28 cellular contexts compared by ENCODE assay signal in the genomic region with DNA sequence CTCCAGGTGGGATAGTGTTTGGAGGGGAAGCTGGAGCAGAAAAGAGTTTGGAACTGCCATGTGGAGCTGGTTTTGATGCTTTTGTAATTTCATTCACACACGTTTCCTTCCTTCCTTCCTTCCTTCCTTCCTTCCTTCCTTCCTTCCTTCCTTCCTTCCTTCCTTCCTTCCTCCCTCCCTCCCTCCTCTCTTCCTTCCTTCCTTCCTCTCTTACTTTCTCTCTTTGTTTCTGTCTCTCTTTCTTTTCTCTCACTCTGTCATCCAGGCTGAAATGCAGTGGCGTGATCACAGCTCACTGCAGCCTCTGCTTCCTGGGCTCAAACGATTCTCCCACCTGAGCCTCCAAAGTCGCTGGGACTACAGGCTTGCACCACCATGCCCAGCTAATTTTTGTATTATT.
"Had no signal": no experiment of that assay in that cellular context is flagged by ENCODE, and none has a peak within 500 bp of the region (broad histone marks: within the 10 kb centered on the region; RNA-seq: fewer than 3 reads in every experiment).

No MANE protein-coding gene starts in this region.

- H3K9ac ChIP-seq: neural progenitor cell, parathyroid adenoma had no signal

- H3K27me3 Mint-ChIP-seq: natural killer cell treated with Interleukin-12 subunit alpha and Interleukin-12 subunit beta and Interleukin-15 and Interleukin-18, amount 100 ng/mL, for 72 hours; progenitor cell of endocrine pancreas had no signal

- H3K36me3 Mint-ChIP-seq: naive thymus-derived CD4-positive, alpha-beta T cell; natural killer cell treated with Interleukin-12 subunit alpha and Interleukin-12 subunit beta and Interleukin-15 and Interleukin-18, amount 100 ng/mL, for 72 hours; neural progenitor cell; stimulated activated effector memory CD8-positive, alpha-beta T cell treated with anti-CD3 and anti-CD28 coated beads, Interleukin-12 subunit alpha, Interleukin-12 subunit beta, amount 100 ng/mL, for 72 hours; stimulated activated naive B cell treated with anti-CD40 and anti-IgM and Interleukin-4, amounts not matched to agents 10 μg/mL and 1 μg/mL and 100 μg/mL, for 72 hours had no signal

- ATAC-seq: naive thymus-derived CD4-positive, alpha-beta T cell; natural killer cell treated with Interleukin-12 subunit alpha and Interleukin-12 subunit beta and Interleukin-15 and Interleukin-18, amount 100 ng/mL, for 72 hours; psoas muscle; right cardiac atrium; right lobe of liver; stimulated activated effector memory CD8-positive, alpha-beta T cell treated with anti-CD3 and anti-CD28 coated beads, Interleukin-12 subunit alpha, Interleukin-12 subunit beta, amount 100 ng/mL, for 72 hours; stimulated activated naive B cell treated with anti-CD40 and anti-IgM and Interleukin-4, amounts not matched to agents 10 μg/mL and 1 μg/mL and 100 μg/mL, for 72 hours had no signal

- H3K9me3 ChIP-seq: ovary, psoas muscle, right lobe of liver, sigmoid colon, stomach, thoracic aorta, thyroid gland, tibial nerve, upper lobe of left lung, vagina had no signal

- H3K36me3 ChIP-seq: neural progenitor cell, ovary, right lobe of liver, sigmoid colon, stomach, thoracic aorta, thyroid gland, tibial nerve, upper lobe of left lung, vagina had no signal

- DNase-seq: naive thymus-derived CD4-positive, alpha-beta T cell; occipital lobe; ovary; posterior cingulate gyrus; psoas muscle; right cardiac atrium; right lobe of liver; sigmoid colon; small intestine; stimulated activated CD4-positive, alpha-beta T cell treated with anti-CD3 and anti-CD28 coated beads, Interleukin-15, amount 100 ng/mL, for 24 hours; stimulated activated CD4-positive, alpha-beta T cell treated with anti-CD3 and anti-CD28 coated beads, Interleukin-2, amount 100 ng/mL, for 24 hours; stimulated activated CD4-positive, alpha-beta T cell treated with anti-CD3 and anti-CD28 coated beads, Interleukin-2, amount 100 ng/mL, for 48 hours; stimulated activated CD4-positive, alpha-beta T cell treated with anti-CD3 and anti-CD28 coated beads, Interleukin-4, amount 100 ng/mL, for 24 hours; stimulated activated naive B cell treated with anti-CD40 and anti-IgM and Interleukin-4, amounts not matched to agents 10 μg/mL and 1 μg/mL and 100 μg/mL, for 72 hours; stimulated activated naive CD4-positive, alpha-beta T cell treated with Interleukin-2 at 50 U/mL for 16 hours; stomach; thyroid gland; trophoblast cell; upper lobe of left lung had no signal

- H3K27me3 ChIP-seq: neural progenitor cell, ovary, right lobe of liver, sigmoid colon, stomach, thyroid gland, tibial nerve, upper lobe of left lung, vagina had no signal

- H3K4me1 ChIP-seq: neural progenitor cell, parathyroid adenoma, psoas muscle, sigmoid colon, stomach, thyroid gland, tibial nerve, upper lobe of left lung, vagina had no signal

- H3K27ac Mint-ChIP-seq: natural killer cell treated with Interleukin-12 subunit alpha and Interleukin-12 subunit beta and Interleukin-15 and Interleukin-18, amount 100 ng/mL, for 72 hours; neural progenitor cell; progenitor cell of endocrine pancreas; stimulated activated effector memory CD8-positive, alpha-beta T cell treated with anti-CD3 and anti-CD28 coated beads, Interleukin-12 subunit alpha, Interleukin-12 subunit beta, amount 100 ng/mL, for 72 hours; stimulated activated naive B cell treated with anti-CD40 and anti-IgM and Interleukin-4, amounts not matched to agents 10 μg/mL and 1 μg/mL and 100 μg/mL, for 72 hours; stimulated activated naive CD8-positive, alpha-beta T cell treated with anti-CD3 and anti-CD28 coated beads, Interleukin-15, Interleukin-2, amounts not matched to agents 100 ng/mL and 50 ng/mL, for 24 hours had no signal

- H3K9me3 Mint-ChIP-seq: natural killer cell treated with Interleukin-12 subunit alpha and Interleukin-12 subunit beta and Interleukin-15 and Interleukin-18, amount 100 ng/mL, for 72 hours; stimulated activated effector memory CD8-positive, alpha-beta T cell treated with anti-CD3 and anti-CD28 coated beads, Interleukin-12 subunit alpha, Interleukin-12 subunit beta, amount 100 ng/mL, for 72 hours; stimulated activated naive CD8-positive, alpha-beta T cell treated with anti-CD3 and anti-CD28 coated beads, Interleukin-15, Interleukin-2, amounts not matched to agents 100 ng/mL and 50 ng/mL, for 24 hours had no signal

- H3K27ac ChIP-seq: neural progenitor cell, ovary, parathyroid adenoma, psoas muscle, right lobe of liver, sigmoid colon, stomach, thoracic aorta, thyroid gland, tibial nerve, upper lobe of left lung, vagina had no signal

- H3K4me1 Mint-ChIP-seq: neural progenitor cell had no signal

- H3K4me3 Mint-ChIP-seq: naive thymus-derived CD4-positive, alpha-beta T cell; natural killer cell treated with Interleukin-12 subunit alpha and Interleukin-12 subunit beta and Interleukin-15 and Interleukin-18, amount 100 ng/mL, for 72 hours; neural progenitor cell; stimulated activated effector memory CD8-positive, alpha-beta T cell treated with anti-CD3 and anti-CD28 coated beads, Interleukin-12 subunit alpha, Interleukin-12 subunit beta, amount 100 ng/mL, for 72 hours; stimulated activated naive B cell treated with anti-CD40 and anti-IgM and Interleukin-4, amounts not matched to agents 10 μg/mL and 1 μg/mL and 100 μg/mL, for 72 hours; stimulated activated naive CD8-positive, alpha-beta T cell treated with anti-CD3 and anti-CD28 coated beads, Interleukin-15, Interleukin-2, amounts not matched to agents 100 ng/mL and 50 ng/mL, for 24 hours had no signal

- H3K4me3 ChIP-seq: neural progenitor cell, ovary, psoas muscle, right lobe of liver, sigmoid colon, stomach, thoracic aorta, thyroid gland, tibial nerve, upper lobe of left lung, vagina had no signal
